In the genomic region with DNA sequence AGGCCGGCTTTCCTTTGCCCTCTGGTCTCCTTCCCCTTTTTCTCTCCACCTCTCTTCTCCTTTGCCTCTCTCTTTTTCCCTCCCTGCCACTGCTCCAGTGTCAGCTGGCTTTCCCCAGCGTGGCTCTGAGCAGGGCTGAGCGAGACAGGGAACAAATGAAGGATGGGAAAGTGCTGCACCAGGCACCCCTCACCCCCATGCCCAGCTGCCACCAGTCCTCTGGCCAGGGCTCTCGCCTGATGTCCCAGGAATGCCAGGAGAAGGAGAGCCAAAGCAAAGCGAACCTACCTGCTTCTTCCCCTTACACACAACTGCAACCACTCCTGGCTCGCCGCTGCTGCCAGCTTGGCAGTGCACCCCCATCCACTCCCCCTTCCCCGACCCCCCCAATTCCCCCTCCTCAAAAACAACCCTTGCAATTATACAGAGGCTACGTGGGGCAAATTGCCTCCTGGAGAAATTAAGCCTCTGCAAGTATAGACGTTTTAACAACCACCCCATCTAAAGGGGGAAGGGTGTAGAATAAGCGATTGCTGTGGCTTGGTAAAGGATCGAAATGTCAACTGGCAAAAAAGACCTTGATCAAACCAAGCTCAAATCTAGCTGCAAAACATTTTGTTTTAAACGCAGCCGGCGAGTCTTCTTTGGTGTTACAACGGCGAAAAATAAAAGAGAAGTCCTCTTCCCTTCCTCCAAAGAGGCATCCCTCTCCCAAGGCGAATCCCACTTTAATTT, we compare ENCODE assay signal across 8 cellular contexts. TPM values are rescaled to one million over a fixed set of nuclear protein-coding genes. Genes with fewer than 3 reads are reported as not detected.
DNase-seq lines count a peak whose midpoint lies in the region; ATAC-seq, FAIRE-seq and TF ChIP-seq lines count a peak whose summit lies in the region.
"Had no signal": no experiment of that assay in that cellular context is flagged by ENCODE, and none has a peak within 500 bp of the region (broad histone marks: within the 10 kb centered on the region; RNA-seq: fewer than 3 reads in every experiment).

No MANE protein-coding gene starts in this region.

- no peaks in the 10 kb centered on the region for H3K9me3 ChIP-seq in effector memory CD4-positive, alpha-beta T cell (ENCODE audit: control insufficient read depth, low read length)
- no peaks in the 10 kb centered on the region for H3K9me3 ChIP-seq in pancreas

- intact Hi-C loops in pancreas (cut with DNase I), result loop anchor here in 2 of 3 donors (10.0 kb wide), 1 partner anchor 1134 kb away; no protein-coding TSS in a partner anchor

- peak overlapping the region; percentile 58 for H3K4me3 Mint-ChIP-seq in progenitor cell of endocrine pancreas (ENCODE audit: low read depth)

- no peaks in the 10 kb centered on the region for H3K36me3 ChIP-seq in H7 (replicated peaks; ENCODE audit: control insufficient read depth, insufficient read depth, low read length)
- H3K36me3 ChIP-seq in effector memory CD4-positive, alpha-beta T cell (ENCODE audit: control insufficient read depth, insufficient read depth, low read length), result no peaks in the 10 kb centered on the region
- no peaks in the 10 kb centered on the region for H3K36me3 ChIP-seq in pancreas

- peak; percentile 64 for DNase-seq in H7
- DNase-seq in NCI-H524 treated with DMSO at 0.1 percent for 48 hours (lab: John Stamatoyannopoulos, UW), result peak; percentile 18
- DNase-seq in effector memory CD4-positive, alpha-beta T cell, result no peak
- no peak for DNase-seq in progenitor cell of endocrine pancreas (ENCODE audit: low spot score, unreplicated experiment)
- no peak for DNase-seq in pancreas
- DNase-seq: RPMI8226 had no signal

- peaks cover 35% of the 10 kb centered on the region for H3K4me1 Mint-ChIP-seq in progenitor cell of endocrine pancreas (ENCODE audit: low read depth)

- ATAC-seq in pancreas, result no peak
- no peak for ATAC-seq in GM18909 (IDR thresholded peaks at IDR 0.05; ENCODE audit: poor library complexity, unreplicated experiment)
- no peak for ATAC-seq in HG03342 (IDR thresholded peaks at IDR 0.05; ENCODE audit: unreplicated experiment)

- peaks cover 15% of the 10 kb centered on the region; the same call in 1 of the 2 replicates for H3K27me3 ChIP-seq in H7 (ENCODE audit: control insufficient read depth, insufficient read depth, low read length)
- no peaks in the 10 kb centered on the region for H3K27me3 ChIP-seq in effector memory CD4-positive, alpha-beta T cell (replicated peaks; ENCODE audit: control insufficient read depth, insufficient read depth, low read length, poor library complexity, severe bottlenecking)
- peaks cover 0 to 42% (median 9%) of the 10 kb centered on the region in 4 donors for H3K27me3 ChIP-seq in pancreas

- peak overlapping the region; percentile 97 for H3K27ac ChIP-seq in effector memory CD4-positive, alpha-beta T cell (ENCODE audit: insufficient read depth, low read length, poor library complexity, severe bottlenecking)
- H3K27ac ChIP-seq in pancreas, result no peak overlapping the region

- H3K4me3 ChIP-seq in H7 (ENCODE audit: insufficient read depth, low read depth, low read length) (peak overlapping the region; percentile 78), pancreas (no peak overlapping the region)
- H3K4me3 ChIP-seq in effector memory CD4-positive, alpha-beta T cell (ENCODE audit: insufficient read depth, low read depth, low read length, poor library complexity, severe bottlenecking), result peak overlapping the region; percentile 86

- H3K27ac Mint-ChIP-seq in progenitor cell of endocrine pancreas, result no peak overlapping the region

- peaks cover 45% of the 10 kb centered on the region for H3K4me1 ChIP-seq in effector memory CD4-positive, alpha-beta T cell (ENCODE audit: control insufficient read depth, insufficient read depth, low read length, poor library complexity, severe bottlenecking)
- peaks cover 4 to 12% (median 8%) of the 10 kb centered on the region in 3 donors for H3K4me1 ChIP-seq in pancreas

- 13 to 14% methylated on average over 18 of the region's 18 CpGs for WGBS in pancreas, 2 donors

- H3K9me3 Mint-ChIP-seq in progenitor cell of endocrine pancreas (ENCODE audit: low read depth), result no peaks in the 10 kb centered on the region

- TF ChIP-seq CTCF in progenitor cell of endocrine pancreas (IDR thresholded peaks at IDR 0.05; ENCODE audit: unreplicated experiment), result no peak
- no peak for TF ChIP-seq CTCF in pancreas (IDR thresholded peaks at IDR 0.05)

- peaks cover 80% of the 10 kb centered on the region for H3K27me3 Mint-ChIP-seq in progenitor cell of endocrine pancreas

- no peak for FAIRE-seq in pancreas (lab: Jason Lieb, UNC)

- no peaks in the 10 kb centered on the region for H3K36me3 Mint-ChIP-seq in progenitor cell of endocrine pancreas (ENCODE audit: insufficient read depth)

RNA-seq across cellular contexts. Expression of gene BCL11B, which starts 3.1 kb away (rescaled TPM):
- total RNA-seq in H7 (2014; rRNA removed; shearing (Covaris generic)), result 5.7 and 6.1 TPM in 2 replicates
- 2.3 and 2.9 TPM in 2 replicates for total RNA-seq in progenitor cell of endocrine pancreas
- under 1 TPM; 0.12 to 0.47 (median 0.36) TPM for total RNA-seq in pancreas
- under 1 TPM; 0.04 to 0.07 TPM for polyA plus RNA-seq in pancreas

Comparison
In these comparisons a context has a peak if more than half of its experiments do, and no peak if none do; other contexts are left out.
1. DNase-seq: peak in H7 (single experiment) and NCI-H524 treated with DMSO at 0.1 percent for 48 hours (single experiment); none in effector memory CD4-positive, alpha-beta T cell (0 of 3), progenitor cell of endocrine pancreas (single experiment) and pancreas (0 of 6).
2. H3K4me3 ChIP-seq: peak in H7 (single experiment) and effector memory CD4-positive, alpha-beta T cell (single experiment); none in pancreas (0 of 4).